In genomic region chr14:104044016-104044415, GRCh38 we compare ENCODE assay signal across 25 cellular contexts. TPM values are rescaled to one million over a fixed set of nuclear protein-coding genes. Genes with fewer than 3 reads are reported as not detected.
"Had no signal": no experiment of that assay in that cellular context is flagged by ENCODE, and none has a peak within 500 bp of the region (broad histone marks: within the 10 kb centered on the region; RNA-seq: fewer than 3 reads in every experiment).

No MANE protein-coding gene starts in this region.

- ATAC-seq: HepG2, K562, SK-N-SH treated with all-trans-retinoic acid at 6 μM for 48 hours had no signal

- H3K9ac ChIP-seq: KMS-11 had no signal

- H3K36me3 ChIP-seq: Peyer's patch, SJCRH30 had no signal

- H3K27ac ChIP-seq: KMS-11, Peyer's patch, SJCRH30 had no signal

- DNase-seq: Kasumi-1, MV-4-11, NCI-H1048, NCI-H1105, NCI-H1417, NCI-H1436 treated with DMSO at 0.1 percent for 48 hours, NCI-H1694, NCI-H187 treated with DMSO at 0.1 percent for 48 hours, NCI-H2029 treated with DMSO at 0.1 percent for 48 hours, NCI-H2107, NCI-H2227 treated with DMSO at 0.1 percent for 48 hours, NCI-H524, NCI-H526 treated with DMSO at 0.1 percent for 48 hours, NCI-H748 treated with DMSO at 0.1 percent for 48 hours, Peyer's patch, SHP77 treated with DMSO at 0.1 percent for 48 hours, SJCRH30 had no signal

- H3K4me1 ChIP-seq: Peyer's patch, SJCRH30 had no signal

- H3K4me3 Mint-ChIP-seq: IgD-negative memory B cell had no signal

- H3K4me1 Mint-ChIP-seq: IgD-negative memory B cell had no signal

- H3K36me3 Mint-ChIP-seq: IgD-negative memory B cell had no signal

- H3K27ac Mint-ChIP-seq: IgD-negative memory B cell had no signal

- H3K4me3 ChIP-seq: K562, Peyer's patch, SJCRH30 had no signal

- H3K4me2 ChIP-seq: KMS-11 had no signal

- H3K27me3 ChIP-seq: Peyer's patch had no signal

- H3K9me3 ChIP-seq: Peyer's patch, SJCRH30 had no signal

RNA-seq across cellular contexts. Expression of gene ASPG, which starts 41.5 kb away (rescaled TPM):
- total RNA-seq: HepG2, HT1080, M059J, RPMI7951 had no signal
- polyA plus RNA-seq: HepG2, IgD-negative memory B cell, K562 had no signal
